Comparison of ENCODE assay signal across 1 cellular context in the genomic region with DNA sequence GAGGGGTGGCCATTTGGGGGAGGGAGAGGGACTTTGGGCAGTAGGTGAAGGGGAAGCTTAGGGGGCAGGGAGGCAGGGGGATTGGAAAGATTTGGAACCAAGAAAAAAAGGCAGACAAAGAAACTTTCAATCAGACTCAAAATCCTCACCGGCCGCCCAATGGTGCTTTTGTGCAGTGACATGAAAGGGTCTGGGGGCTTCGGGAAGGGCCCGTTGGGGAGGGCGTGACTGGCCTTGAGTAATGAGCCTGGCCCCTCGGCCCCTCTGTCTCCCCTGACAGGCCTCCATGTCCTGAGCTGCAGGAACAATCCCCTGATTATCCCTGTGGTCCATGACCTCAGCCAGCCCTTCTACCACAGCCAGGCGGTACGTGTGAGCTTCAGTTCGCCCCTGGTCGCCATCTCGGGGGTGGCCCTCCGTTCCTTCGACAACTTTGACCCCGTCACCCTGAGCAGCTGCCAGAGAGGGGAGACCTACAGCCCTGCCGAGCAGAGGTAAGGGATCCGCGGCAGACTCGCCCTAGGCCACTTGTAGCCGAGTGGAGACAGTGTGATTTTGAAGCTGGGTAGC.
TF ChIP-seq lines count a peak whose summit lies in the region.

No MANE protein-coding gene starts in this region.

TF ChIP-seq in H1, 55 proteins besides CTCF, POLR2A, EP300 and RAD21 (continued from another document):
- TF ChIP-seq SIN3A (conservative IDR thresholded peaks at IDR 0.05 in 1 of 2, IDR thresholded peaks at IDR 0.05 in 1 of 2; ENCODE audit: low read depth in 1 of 2, low read length in 2 of 2) (no peak), RBBP5 (IDR thresholded peaks at IDR 0.05; ENCODE audit: borderline replicate concordance, low read depth, low read length) (no peak), CBX8 (IDR thresholded peaks at IDR 0.05; ENCODE audit: borderline replicate concordance, low read depth, low read length) (no peak), BRCA1 (IDR thresholded peaks at IDR 0.05; ENCODE audit: low read depth, low read length) (no peak), KDM1A (IDR thresholded peaks at IDR 0.05; ENCODE audit: borderline replicate concordance, low read length) (no peak), JUN (IDR thresholded peaks at IDR 0.05; ENCODE audit: low read depth, low read length) (no peak), GABPA (IDR thresholded peaks at IDR 0.05; ENCODE audit: borderline replicate concordance, insufficient read depth, low read length) (no peak), TAF7 (optimal IDR thresholded peaks at IDR 0.05; ENCODE audit: borderline replicate concordance, low read depth, low read length) (no peak), GTF2F1 (IDR thresholded peaks at IDR 0.05; ENCODE audit: borderline replicate concordance, low read depth, low read length) (no peak)
